ENCODE assay signal across 8 cellular contexts in the genomic region with DNA sequence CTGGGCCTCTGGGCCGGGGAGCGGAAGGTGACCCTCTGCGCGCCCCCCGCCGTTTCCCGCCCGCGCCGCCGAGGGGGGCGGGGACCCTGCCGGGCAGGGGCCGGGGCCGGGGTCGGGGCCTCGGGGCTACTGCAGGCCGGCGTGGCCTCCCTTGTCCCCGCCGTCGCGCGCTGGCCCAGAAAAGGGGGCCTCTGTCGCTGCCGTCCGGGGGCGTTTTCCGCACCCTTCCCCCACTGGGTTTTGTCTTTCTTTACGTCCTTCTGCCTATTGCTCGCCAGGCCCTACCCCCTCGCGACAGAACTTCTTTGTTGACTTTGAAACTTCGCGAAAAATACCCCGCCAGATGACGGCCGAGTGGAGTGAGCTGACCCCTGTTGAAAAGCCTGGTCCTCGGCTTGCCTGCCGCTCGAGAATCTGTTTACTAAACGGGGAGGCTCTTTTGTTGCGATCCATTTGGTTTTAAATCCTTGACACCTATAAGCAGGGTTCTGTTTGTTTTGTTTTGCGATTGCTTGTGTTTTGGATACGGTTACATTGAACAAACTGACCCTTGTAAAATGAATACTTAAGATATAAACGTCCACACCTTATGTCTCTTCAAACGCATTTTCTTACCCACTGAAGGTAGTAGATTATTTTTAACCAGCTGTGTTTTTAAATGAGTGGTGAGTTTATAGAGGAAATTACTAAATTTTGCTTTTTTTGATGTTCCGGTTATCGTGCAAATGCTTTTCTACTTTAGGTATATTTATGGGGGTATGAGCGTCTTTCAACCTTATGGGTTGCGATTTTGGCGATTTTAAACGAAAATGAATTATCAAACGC. TPM values are rescaled to one million over a fixed set of nuclear protein-coding genes. Genes with fewer than 3 reads are reported as not detected.
DNase-seq lines count a peak whose midpoint lies in the region; ATAC-seq and TF ChIP-seq lines count a peak whose summit lies in the region.

No MANE protein-coding gene starts in this region.

- H3K4me1 ChIP-seq in prostate gland (replicated peaks), result no peaks in the 10 kb centered on the region

- H3K27me3 ChIP-seq in prostate gland (replicated peaks; ENCODE audit: insufficient read depth), result no peaks in the 10 kb centered on the region

- peak overlapping the region; percentile 98 to 99 for H3K27ac ChIP-seq in prostate gland

- TF ChIP-seq POLR2A in prostate gland (IDR thresholded peaks at IDR 0.05), result no peak

- no peaks in the 10 kb centered on the region for H3K9me3 ChIP-seq in prostate gland

- ATAC-seq in GM19025 (IDR thresholded peaks at IDR 0.05; ENCODE audit: low read depth, unreplicated experiment) (peak; percentile 15), HG03342 (IDR thresholded peaks at IDR 0.05; ENCODE audit: unreplicated experiment) (peak; percentile 15), Right ventricle myocardium superior (ENCODE audit: poor library complexity) (peak; percentile 13)

- WGBS in prostate gland, result under 1% methylated on average over 48 of the region's 54 CpGs

- no peak; the same call in 1 of the 2 replicates for TF ChIP-seq CTCF in AG10803 (conservative IDR thresholded peaks at IDR 0.05; ENCODE audit: low read length)
- TF ChIP-seq CTCF in prostate gland (IDR thresholded peaks at IDR 0.05), result no peak

- no peaks in the 10 kb centered on the region for H3K36me3 ChIP-seq in prostate gland

- DNase-seq in AG10803 (ENCODE audit: low read depth), result peak; percentile 47
- DNase-seq in activated naive CD4-positive, alpha-beta T cell treated with Interleukin-2 at 50 U/mL for 16 hours, result peak; percentile 67
- DNase-seq in Right ventricle myocardium superior, result peak; percentile 54
- DNase-seq in prostate gland (ENCODE audit: low spot score), result peak; percentile 50
- DNase-seq in amniotic stem cell (lab: John Stamatoyannopoulos, UW), result no peak

- H3K4me3 ChIP-seq in AG10803 (ENCODE audit: low read length) (peak overlapping the region; percentile 83), prostate gland (peak overlapping the region; percentile 94 to 98)

- intact Hi-C loops in Right ventricle myocardium superior (cut with DNase I), result no loop called here
- intact Hi-C loops in prostate gland (cut with DNase I), result loop anchor here (5.0 kb wide), 4 partner anchors 48 to 273 kb away; no protein-coding TSS in a partner anchor

TF ChIP-seq in PFSK-1, 5 proteins besides CTCF, POLR2A, EP300 and RAD21:
- TF ChIP-seq FOXP2 (optimal IDR thresholded peaks at IDR 0.05; ENCODE audit: borderline replicate concordance, extremely low read depth, extremely low read length, insufficient read depth), result no peak
- TF ChIP-seq, protein P1, sequence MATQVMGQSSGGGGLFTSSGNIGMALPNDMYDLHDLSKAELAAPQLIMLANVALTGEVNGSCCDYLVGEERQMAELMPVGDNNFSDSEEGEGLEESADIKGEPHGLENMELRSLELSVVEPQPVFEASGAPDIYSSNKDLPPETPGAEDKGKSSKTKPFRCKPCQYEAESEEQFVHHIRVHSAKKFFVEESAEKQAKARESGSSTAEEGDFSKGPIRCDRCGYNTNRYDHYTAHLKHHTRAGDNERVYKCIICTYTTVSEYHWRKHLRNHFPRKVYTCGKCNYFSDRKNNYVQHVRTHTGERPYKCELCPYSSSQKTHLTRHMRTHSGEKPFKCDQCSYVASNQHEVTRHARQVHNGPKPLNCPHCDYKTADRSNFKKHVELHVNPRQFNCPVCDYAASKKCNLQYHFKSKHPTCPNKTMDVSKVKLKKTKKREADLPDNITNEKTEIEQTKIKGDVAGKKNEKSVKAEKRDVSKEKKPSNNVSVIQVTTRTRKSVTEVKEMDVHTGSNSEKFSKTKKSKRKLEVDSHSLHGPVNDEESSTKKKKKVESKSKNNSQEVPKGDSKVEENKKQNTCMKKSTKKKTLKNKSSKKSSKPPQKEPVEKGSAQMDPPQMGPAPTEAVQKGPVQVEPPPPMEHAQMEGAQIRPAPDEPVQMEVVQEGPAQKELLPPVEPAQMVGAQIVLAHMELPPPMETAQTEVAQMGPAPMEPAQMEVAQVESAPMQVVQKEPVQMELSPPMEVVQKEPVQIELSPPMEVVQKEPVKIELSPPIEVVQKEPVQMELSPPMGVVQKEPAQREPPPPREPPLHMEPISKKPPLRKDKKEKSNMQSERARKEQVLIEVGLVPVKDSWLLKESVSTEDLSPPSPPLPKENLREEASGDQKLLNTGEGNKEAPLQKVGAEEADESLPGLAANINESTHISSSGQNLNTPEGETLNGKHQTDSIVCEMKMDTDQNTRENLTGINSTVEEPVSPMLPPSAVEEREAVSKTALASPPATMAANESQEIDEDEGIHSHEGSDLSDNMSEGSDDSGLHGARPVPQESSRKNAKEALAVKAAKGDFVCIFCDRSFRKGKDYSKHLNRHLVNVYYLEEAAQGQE (IDR thresholded peaks at IDR 0.05; ENCODE audit: insufficient read depth in 1 of 2, low read depth in 2 of 2, low read length in 2 of 2), result no peak
- no peak for TF ChIP-seq POLR2AphosphoS5 (IDR thresholded peaks at IDR 0.05; ENCODE audit: low read depth, low read length)
- TF ChIP-seq SIN3A (IDR thresholded peaks at IDR 0.05; ENCODE audit: borderline replicate concordance, insufficient read depth, low read length), result peak; percentile 79; the same call in 1 of the 2 replicates
- no peak for TF ChIP-seq TAF1 (IDR thresholded peaks at IDR 0.05; ENCODE audit: borderline replicate concordance, insufficient read depth, low read length)

RNA-seq across cellular contexts. Expression of gene MARCHF6, which starts 0.8 kb away (rescaled TPM):
- polyA plus RNA-seq in PFSK-1 (2012; ENCODE audit: insufficient read length, low read depth), result 36.7 TPM
- total RNA-seq in Right ventricle myocardium superior, result 170 TPM
- total RNA-seq in prostate gland, result 10 to 100 TPM; 65.3 to 86.5 TPM

RNA-seq across cellular contexts. Expression of gene CMBL, which starts 46.6 kb away (rescaled TPM):
- not detected for polyA plus RNA-seq in PFSK-1 (2012; ENCODE audit: insufficient read length, low read depth)
- total RNA-seq in Right ventricle myocardium superior (50.0 TPM), prostate gland (10 to 100 TPM; 11.2 to 20.3 TPM)
